18 cellular contexts compared by ENCODE assay signal in genomic region chr20:33351696-33352095, GRCh38. TPM values are rescaled to one million over a fixed set of nuclear protein-coding genes. Genes with fewer than 3 reads are reported as not detected.
DNase-seq lines count a peak whose midpoint lies in the region; FAIRE-seq and TF ChIP-seq lines count a peak whose summit lies in the region.
"Had no signal": no experiment of that assay in that cellular context is flagged by ENCODE, and none has a peak within 500 bp of the region (broad histone marks: within the 10 kb centered on the region; RNA-seq: fewer than 3 reads in every experiment).

No MANE protein-coding gene starts in this region.

- H2AFZ ChIP-seq in KMS-11 (ENCODE audit: low read depth): no peak overlapping the region
- H2AFZ ChIP-seq in endothelial cell of umbilical vein (ENCODE audit: low read depth, low read length): no peak overlapping the region

- H3K36me3 ChIP-seq in KMS-11 (ENCODE audit: insufficient read depth) (no peaks in the 10 kb centered on the region), endothelial cell of umbilical vein (ENCODE audit: control insufficient read depth in 2 of 2, extremely low read depth in 1 of 2, insufficient read depth in 2 of 2, low read length in 2 of 2) (no peaks in the 10 kb centered on the region)

- CTCF ChIA-PET in endothelial cell of umbilical vein (lab: Charles Lee): no interaction called here

- TF ChIP-seq CTCF in KMS-11 (conservative IDR thresholded peaks at IDR 0.05; ENCODE audit: low read depth, low read length): no peak
- TF ChIP-seq CTCF in endothelial cell of umbilical vein (IDR thresholded peaks at IDR 0.05; ENCODE audit: extremely low read depth in 1 of 2, insufficient read depth in 1 of 2, low read depth in 1 of 2, low read length in 2 of 2): no peak
- TF ChIP-seq CTCF in progenitor cell of endocrine pancreas (IDR thresholded peaks at IDR 0.05; ENCODE audit: unreplicated experiment): no peak

- no peaks in the 10 kb centered on the region for H3K9me3 Mint-ChIP-seq in progenitor cell of endocrine pancreas (ENCODE audit: low read depth)

- no peaks in the 10 kb centered on the region for H3K9me3 ChIP-seq in endothelial cell of umbilical vein (replicated peaks; ENCODE audit: control insufficient read depth, insufficient read depth, low read length)
- H3K9me3 ChIP-seq: BLaER1 treated with 17β-estradiol and CSF1 and Interleukin-3, amounts not matched to agents 10 nM and 100 nM had no signal

- H3K4me1 ChIP-seq in KMS-11 (ENCODE audit: low read depth, poor library complexity, severe bottlenecking) (peaks cover 41% of the 10 kb centered on the region), endothelial cell of umbilical vein (ENCODE audit: control insufficient read depth, extremely low read depth, insufficient read depth, low read length) (no peaks in the 10 kb centered on the region)

- TF ChIP-seq POLR2A in endothelial cell of umbilical vein (IDR thresholded peaks at IDR 0.05; ENCODE audit: low read depth, low read length): no peak

- H3K27me3 Mint-ChIP-seq in progenitor cell of endocrine pancreas: no peaks in the 10 kb centered on the region

- no peaks in the 10 kb centered on the region for H3K9me1 ChIP-seq in endothelial cell of umbilical vein (replicated peaks; ENCODE audit: control insufficient read depth, extremely low read depth, insufficient read depth, low read length)

- peaks cover 17% of the 10 kb centered on the region for H3K36me3 Mint-ChIP-seq in progenitor cell of endocrine pancreas (ENCODE audit: insufficient read depth)

- H3K9ac ChIP-seq in KMS-11 (no peak overlapping the region), endothelial cell of umbilical vein (replicated peaks; ENCODE audit: extremely low read depth, insufficient read depth, low read length) (no peak overlapping the region)
- H3K9ac ChIP-seq: BLaER1 treated with 17β-estradiol and CSF1 and Interleukin-3, amounts not matched to agents 10 nM and 100 nM had no signal

- H3K27me3 ChIP-seq in KMS-11 (ENCODE audit: insufficient read depth, low read depth): no peaks in the 10 kb centered on the region
- no peaks in the 10 kb centered on the region for H3K27me3 ChIP-seq in endothelial cell of umbilical vein (ENCODE audit: control insufficient read depth in 2 of 2, insufficient read depth in 2 of 2, low read length in 2 of 2)
- H3K27me3 ChIP-seq: BLaER1 treated with 17β-estradiol and CSF1 and Interleukin-3, amounts not matched to agents 10 nM and 100 nM had no signal

- peak; percentile 39 for DNase-seq in activated effector memory CD4-positive, alpha-beta T cell treated with anti-CD3 and anti-CD28 coated beads, Interleukin-2, amount 50 U/mL, for 16 hours
- no peak for DNase-seq in activated effector memory CD4-positive, alpha-beta T cell treated with Interleukin-2 at 50 U/mL for 16 hours
- no peak for DNase-seq in endothelial cell of umbilical vein (ENCODE audit: low read depth, low spot score)
- DNase-seq in progenitor cell of endocrine pancreas (ENCODE audit: low spot score, unreplicated experiment): no peak
- DNase-seq in mesenteric fat pad (ENCODE audit: low spot score): no peak
- DNase-seq in COLO668 (lab: John Stamatoyannopoulos, UW; ENCODE audit: unreplicated experiment): no peak
- DNase-seq in MV-4-11 (lab: John Stamatoyannopoulos, UW): no peak
- DNase-seq: DMS79 treated with DMSO at 0.1 percent for 48 hours, GF-D8, NCI-H1048, NCI-H146, NCI-H2081 treated with DMSO at 0.1 percent for 48 hours, NCI-H2227 treated with DMSO at 0.1 percent for 48 hours, NCI-H526 treated with DMSO at 0.1 percent for 48 hours, OCI-M1 had no signal

- BruUV-seq in endothelial cell of umbilical vein (replicated peaks; lab: Mats Ljungman, UMichigan): no TSS peak

- H4K20me1 ChIP-seq in KMS-11 (ENCODE audit: insufficient read depth) (no peaks in the 10 kb centered on the region), endothelial cell of umbilical vein (replicated peaks; ENCODE audit: control insufficient read depth, extremely low read depth, insufficient read depth, low read length) (no peaks in the 10 kb centered on the region)

- H3K79me2 ChIP-seq in KMS-11 (ENCODE audit: insufficient read depth, low read depth) (no peaks in the 10 kb centered on the region; the same call in 1 of the 2 replicates), endothelial cell of umbilical vein (ENCODE audit: control insufficient read depth, insufficient read depth, low read length) (no peaks in the 10 kb centered on the region)

- peak overlapping the region; percentile 54 for H3K4me2 ChIP-seq in KMS-11
- no peak overlapping the region for H3K4me2 ChIP-seq in endothelial cell of umbilical vein (ENCODE audit: insufficient read depth, low read length)
- H3K4me2 ChIP-seq: BLaER1 treated with 17β-estradiol and CSF1 and Interleukin-3, amounts not matched to agents 10 nM and 100 nM had no signal

- H3K27ac ChIP-seq in KMS-11 (peak overlapping the region; percentile 69; the same call in 1 of the 2 replicates), endothelial cell of umbilical vein (ENCODE audit: insufficient read depth, low read depth, low read length) (no peak overlapping the region)
- H3K27ac ChIP-seq: BLaER1 treated with 17β-estradiol and CSF1 and Interleukin-3, amounts not matched to agents 10 nM and 100 nM; RWPE1 had no signal

- intact Hi-C loops in endothelial cell of umbilical vein (cut with micrococcal nuclease): no loop called here

- H3K4me1 Mint-ChIP-seq in progenitor cell of endocrine pancreas (ENCODE audit: low read depth): no peaks in the 10 kb centered on the region

- H3K4me3 ChIP-seq in KMS-11 (IDR thresholded peaks at IDR 0.05; ENCODE audit: insufficient read depth, low read depth, low read length) (no peak overlapping the region), endothelial cell of umbilical vein (replicated peaks in 1 of 3; ENCODE audit: insufficient read depth in 1 of 3, low read depth in 1 of 3, low read length in 3 of 3) (no peak overlapping the region)
- H3K4me3 ChIP-seq: BLaER1 treated with 17β-estradiol and CSF1 and Interleukin-3, amounts not matched to agents 10 nM and 100 nM had no signal

- dilution Hi-C loops in endothelial cell of umbilical vein (cut with MboI; ENCODE audit: extremely low pct_ligation_motif_present, low sequenced_read_pairs): no loop called here

- POLR2A ChIA-PET in endothelial cell of umbilical vein (lab: Charles Lee): no interaction called here

- peak overlapping the region; percentile 45 for H3K27ac Mint-ChIP-seq in progenitor cell of endocrine pancreas

- H3K4me3 Mint-ChIP-seq in progenitor cell of endocrine pancreas (ENCODE audit: low read depth): no peak overlapping the region

- peak; percentile 37 for FAIRE-seq in endothelial cell of umbilical vein (lab: Jason Lieb, UNC)

TF ChIP-seq in endothelial cell of umbilical vein, 7 proteins besides CTCF, POLR2A, EP300 and RAD21:
- TF ChIP-seq EZH2 (IDR thresholded peaks at IDR 0.05; ENCODE audit: borderline replicate concordance, low read depth, low read length, severe bottlenecking) (no peak), MAX (IDR thresholded peaks at IDR 0.05; ENCODE audit: insufficient read depth, insufficient read length) (no peak), POLR2AphosphoS5 (IDR thresholded peaks at IDR 0.05; ENCODE audit: insufficient read depth, low read depth, low read length) (no peak), MYC (IDR thresholded peaks at IDR 0.05; ENCODE audit: low read depth, low read length) (no peak), FOS (IDR thresholded peaks at IDR 0.05; ENCODE audit: borderline replicate concordance, insufficient read depth, low read length) (no peak), GATA2 (IDR thresholded peaks at IDR 0.05; ENCODE audit: insufficient read depth, insufficient read length, low read depth, low read length) (no peak)
TF ChIP-seq in endothelial cell of umbilical vein: peak in this region for 0.

RNA-seq across cellular contexts. Expression of gene CDK5RAP1, which starts 49.6 kb away (rescaled TPM):
- total RNA-seq in endothelial cell of umbilical vein (31.1 and 36.5 TPM in 2 replicates), progenitor cell of endocrine pancreas (59.6 and 63.7 TPM in 2 replicates), mesenteric fat pad (25.9 TPM)
- polyA plus RNA-seq in endothelial cell of umbilical vein: 26.2 and 30.8 TPM in 2 replicates
- polyA plus RNA-seq in endothelial cell of umbilical vein (2011; cell fraction: cytosol; rRNA removed): 25.5 and 26.1 TPM in 2 replicates
- 60.4 and 66.6 TPM in 2 replicates for polyA plus RNA-seq in endothelial cell of umbilical vein (2011; cell fraction: nucleus; rRNA removed)
- polyA plus RNA-seq in endothelial cell of umbilical vein (2012): 29.8 and 35.8 TPM in 2 replicates
- 43.1 and 44.8 TPM in 2 replicates for polyA minus RNA-seq in endothelial cell of umbilical vein
- polyA minus RNA-seq in endothelial cell of umbilical vein (2011; cell fraction: cytosol; rRNA and poly(A)+ RNA removed): 28.6 TPM
- polyA minus RNA-seq in endothelial cell of umbilical vein (2011; cell fraction: nucleus; rRNA and poly(A)+ RNA removed): 16.1 and 25.2 TPM in 2 replicates
